1 cellular context compared by ENCODE assay signal in genomic region chr1:226350504-226350865, GRCh38.
TF ChIP-seq lines count a peak whose summit lies in the region.

No MANE protein-coding gene starts in this region.

TF ChIP-seq in HepG2, 621 proteins besides CTCF, POLR2A, EP300 and RAD21:
- TF ChIP-seq, protein P1, sequence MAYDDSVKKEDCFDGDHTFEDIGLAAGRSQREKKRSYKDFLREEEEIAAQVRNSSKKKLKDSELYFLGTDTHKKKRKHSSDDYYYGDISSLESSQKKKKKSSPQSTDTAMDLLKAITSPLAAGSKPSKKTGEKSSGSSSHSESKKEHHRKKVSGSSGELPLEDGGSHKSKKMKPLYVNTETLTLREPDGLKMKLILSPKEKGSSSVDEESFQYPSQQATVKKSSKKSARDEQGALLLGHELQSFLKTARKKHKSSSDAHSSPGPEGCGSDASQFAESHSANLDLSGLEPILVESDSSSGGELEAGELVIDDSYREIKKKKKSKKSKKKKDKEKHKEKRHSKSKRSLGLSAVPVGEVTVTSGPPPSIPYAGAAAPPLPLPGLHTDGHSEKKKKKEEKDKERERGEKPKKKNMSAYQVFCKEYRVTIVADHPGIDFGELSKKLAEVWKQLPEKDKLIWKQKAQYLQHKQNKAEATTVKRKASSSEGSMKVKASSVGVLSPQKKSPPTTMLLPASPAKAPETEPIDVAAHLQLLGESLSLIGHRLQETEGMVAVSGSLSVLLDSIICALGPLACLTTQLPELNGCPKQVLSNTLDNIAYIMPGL (CRISPR knock-in tag; IDR thresholded peaks at IDR 0.05; ENCODE audit: borderline replicate concordance in 1 of 2, low read depth in 1 of 2), result no peak
- TF ChIP-seq PHF20 (CRISPR knock-in tag; IDR thresholded peaks at IDR 0.05), result no peak
- no peak for TF ChIP-seq CENPX (CRISPR knock-in tag; IDR thresholded peaks at IDR 0.05)
- no peak for TF ChIP-seq ZFY (CRISPR knock-in tag; IDR thresholded peaks at IDR 0.05)
- no peak for TF ChIP-seq MEIS1 (CRISPR knock-in tag; IDR thresholded peaks at IDR 0.05; ENCODE audit: borderline replicate concordance)
